Comparison of ENCODE assay signal across 9 cellular contexts in the genomic region with DNA sequence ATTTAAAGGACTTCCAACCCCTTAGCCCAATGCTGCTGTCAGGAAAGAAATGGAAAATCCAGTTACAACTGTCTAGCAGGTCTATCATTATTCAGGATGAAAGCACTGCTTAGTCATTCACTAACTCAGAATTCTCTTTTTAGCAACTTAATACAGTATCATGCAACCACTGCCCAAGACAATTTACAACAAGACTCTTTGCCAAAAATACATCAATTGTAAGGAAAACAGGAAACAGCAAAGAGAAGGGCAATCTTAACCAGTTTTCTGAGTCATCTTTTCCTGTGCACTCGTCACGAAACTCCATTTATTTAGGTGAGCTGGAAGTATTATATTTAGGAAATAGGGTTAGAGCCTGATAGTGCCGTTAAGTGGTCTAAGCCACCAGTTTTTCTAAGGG.
DNase-seq lines count a peak whose midpoint lies in the region; FAIRE-seq and TF ChIP-seq lines count a peak whose summit lies in the region.
"Had no signal": no experiment of that assay in that cellular context is flagged by ENCODE, and none has a peak within 500 bp of the region (broad histone marks: within the 10 kb centered on the region; RNA-seq: fewer than 3 reads in every experiment).

No MANE protein-coding gene starts in this region.

- FAIRE-seq in HTR-8/SVneo (lab: Jason Lieb, UNC): no peak

- H3K4me3 ChIP-seq in AG09309 (ENCODE audit: control insufficient read depth, low read depth, low read length): no peak overlapping the region

- peak; percentile 98 for DNase-seq in AG09309 (ENCODE audit: low read depth)
- peak; percentile 5 for DNase-seq in HTR-8/SVneo (ENCODE audit: insufficient read length, low spot score)
- DNase-seq in amniotic epithelial cell (ENCODE audit: low read depth): peak; percentile 92
- DNase-seq in iris pigment epithelial cell (ENCODE audit: low read depth): peak; percentile 94
- no peak for DNase-seq in HuH-7.5 (ENCODE audit: low spot score)
- no peak for DNase-seq in ureter (ENCODE audit: low spot score)
- no peak for DNase-seq in stimulated activated CD4-positive, alpha-beta T cell treated with anti-CD3 and anti-CD28 coated beads, Interleukin-4, amount 100 ng/mL, for 4 hours
- no peak for DNase-seq in pons (ENCODE audit: low spot score)
- DNase-seq: activated naive CD8-positive, alpha-beta T cell treated with anti-CD3 and anti-CD28 coated beads, Interleukin-2, amount 50 U/mL, for 24 hours had no signal

- no peak for TF ChIP-seq CTCF in AG09309 (IDR thresholded peaks at IDR 0.05; ENCODE audit: control insufficient read depth, insufficient read depth, low read depth, low read length, missing control alignments)

Comparison
In these comparisons a context has a peak if more than half of its experiments do, and no peak if none do; other contexts are left out.
1. DNase-seq: peak in AG09309 (single experiment), HTR-8/SVneo (single experiment), amniotic epithelial cell (single experiment) and iris pigment epithelial cell (single experiment); none in HuH-7.5 (single experiment), ureter (single experiment), stimulated activated CD4-positive, alpha-beta T cell treated with anti-CD3 and anti-CD28 coated beads, Interleukin-4, amount 100 ng/mL, for 4 hours (0 of 2) and pons (single experiment).